In the genomic region with DNA sequence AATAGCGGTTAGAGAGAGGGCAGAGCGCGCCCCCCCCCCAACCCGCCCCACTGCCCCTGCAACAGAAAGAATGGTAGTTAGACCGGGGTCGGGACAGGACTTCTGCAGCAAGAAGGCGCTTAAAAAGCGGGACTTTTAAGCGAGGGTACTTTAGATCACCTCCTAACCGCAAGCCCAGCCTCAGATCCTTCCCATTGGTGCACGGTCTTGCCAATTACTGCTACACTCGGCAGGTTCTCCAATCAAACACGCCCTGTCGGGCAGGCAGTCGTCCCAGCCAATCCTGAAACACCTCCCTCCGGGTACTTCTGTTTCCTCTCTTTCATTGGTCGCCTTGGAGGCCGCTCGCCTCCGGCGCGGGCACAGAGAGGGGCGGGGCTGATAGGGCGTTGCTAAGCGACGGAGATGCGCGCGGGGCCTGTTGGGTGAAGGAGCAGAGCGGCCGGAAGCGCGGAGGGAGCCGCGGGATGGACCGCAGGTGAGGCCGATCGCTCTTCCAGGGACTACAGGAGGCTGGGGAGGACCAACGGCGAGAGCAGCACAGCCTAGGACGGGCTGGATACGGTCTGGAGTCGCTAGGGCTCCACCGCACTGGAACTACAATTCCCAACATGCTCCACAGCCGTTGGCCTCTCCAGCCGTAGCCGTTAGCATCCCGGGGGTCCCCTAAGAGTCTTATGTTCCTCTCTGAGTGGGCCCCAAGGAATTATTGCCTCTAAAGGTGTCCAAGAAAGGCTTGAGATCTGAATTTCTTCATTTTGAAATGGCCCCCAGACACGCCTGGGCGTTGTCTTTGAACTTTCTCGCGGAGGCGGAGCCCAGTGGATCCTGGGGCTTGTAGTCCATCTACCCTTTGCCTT, we compare ENCODE assay signal across 8 cellular contexts. TPM values are rescaled to one million over a fixed set of nuclear protein-coding genes. Genes with fewer than 3 reads are reported as not detected.
DNase-seq lines count a peak whose midpoint lies in the region; ATAC-seq and TF ChIP-seq lines count a peak whose summit lies in the region.

A gene (plus strand): TSS at position 428 of the 860 bp plus-strand sequence. CDS start 40 bp downstream, at position 468.

- 0% methylated on average over 32 to 44 of the region's 53 CpGs for WGBS in testis, 2 donors

- peak; percentile 98 for DNase-seq in NCI-H1092 treated with DMSO at 0.1 percent for 48 hours (lab: John Stamatoyannopoulos, UW)
- DNase-seq in SKM-1 (lab: John Stamatoyannopoulos, UW; ENCODE audit: unreplicated experiment): peak; percentile 98
- DNase-seq in activated naive CD4-positive, alpha-beta T cell treated with anti-CD3 and anti-CD28 coated beads, Interleukin-2, amount 50 U/mL, for 72 hours (ENCODE audit: low spot score in 2 of 2): peak; percentile 99 to 100
- peak; percentile 97 for DNase-seq in glomerular endothelial cell (ENCODE audit: extremely low read depth, low read depth, low spot score)
- peak; percentile 97 for DNase-seq in occipital lobe (lab: John Stamatoyannopoulos, UW)
- DNase-seq in testis: peak; percentile 99

- peaks cover 24% of the 10 kb centered on the region for H3K4me1 ChIP-seq in testis

- peak within 1 kb of the TSS; percentile 91 to 97 for H3K27ac ChIP-seq in testis

- H3K27me3 ChIP-seq in testis: no peaks in the 10 kb centered on the region

- H3K9me3 ChIP-seq in testis: no peaks in the 10 kb centered on the region

- H3K27ac Mint-ChIP-seq in activated naive CD4-positive, alpha-beta T cell treated with anti-CD3 and anti-CD28 coated beads, Interleukin-2, amount 50 U/mL, for 72 hours: peak within 1 kb of the TSS; percentile 90 to 97

- peak in 1 of 3 experiments; percentile 1 for TF ChIP-seq CTCF in testis (IDR thresholded peaks at IDR 0.05)

- H3K36me3 Mint-ChIP-seq in activated naive CD4-positive, alpha-beta T cell treated with anti-CD3 and anti-CD28 coated beads, Interleukin-2, amount 50 U/mL, for 72 hours: peaks cover 8 to 11% of the 10 kb centered on the region in 2 donors

- H3K9me3 Mint-ChIP-seq in activated naive CD4-positive, alpha-beta T cell treated with anti-CD3 and anti-CD28 coated beads, Interleukin-2, amount 50 U/mL, for 72 hours: no peaks in the 10 kb centered on the region

- no peaks in the 10 kb centered on the region for H3K36me3 ChIP-seq in testis (ENCODE audit: low read depth, missing control alignments)

- ATAC-seq in HG02610 (IDR thresholded peaks at IDR 0.05; ENCODE audit: unreplicated experiment): peak; percentile 96
- ATAC-seq in activated naive CD4-positive, alpha-beta T cell treated with anti-CD3 and anti-CD28 coated beads, Interleukin-2, amount 50 U/mL, for 72 hours: peak; percentile 97 to 98

- intact Hi-C loops in testis (cut with DNase I; ENCODE audit: low total_unique reads): no loop called here

- no peak for TF ChIP-seq POLR2A in testis (IDR thresholded peaks at IDR 0.05)

- H3K4me3 ChIP-seq in GM08714 (ENCODE audit: low read length) (peak within 1 kb of the TSS; percentile 93), testis (peak within 1 kb of the TSS; percentile 88 to 92)

RNA-seq across cellular contexts. Expression of the gene that starts here (rescaled TPM):
- total RNA-seq in activated naive CD4-positive, alpha-beta T cell treated with anti-CD3 and anti-CD28 coated beads, Interleukin-2, amount 50 U/mL, for 72 hours: 10 to 100 TPM; 28.3 to 49.4 TPM
- total RNA-seq in glomerular endothelial cell (4.0 and 14.8 TPM in 2 replicates), occipital lobe (1.9 TPM), testis (10 to 100 TPM; 48.3 to 72.0 TPM)
- 75.9 TPM for polyA plus RNA-seq in testis (ENCODE audit: insufficient read depth, low read depth, low replicate concordance)

Comparison
In these comparisons a context has a peak if more than half of its experiments do, and no peak if none do; other contexts are left out.
1. Peak in every context shown above with its lines: DNase-seq, ATAC-seq, H3K4me3 ChIP-seq and H3K27ac ChIP-seq.